ENCODE assay signal across 32 cellular contexts in genomic region chr10:14904864-14905263, GRCh38. TPM values are rescaled to one million over a fixed set of nuclear protein-coding genes. Genes with fewer than 3 reads are reported as not detected.
"Had no signal": no experiment of that assay in that cellular context is flagged by ENCODE, and none has a peak within 500 bp of the region (broad histone marks: within the 10 kb centered on the region; RNA-seq: fewer than 3 reads in every experiment).

No MANE protein-coding gene starts in this region.

- H3K27me3 Mint-ChIP-seq: activated CD4-positive, alpha-beta memory T cell treated with anti-CD3 and anti-CD28 coated beads, Interleukin-2, amount 10 ng/mL, durations not matched to agents 7 days and 5 days; activated CD4-positive, alpha-beta T cell treated with anti-CD3 and anti-CD28 coated beads, Interleukin-2, amount 10 ng/mL, durations not matched to agents 7 days and 5 days; activated naive CD4-positive, alpha-beta T cell treated with anti-CD3 and anti-CD28 coated beads, Interleukin-2, amount 50 U/mL, for 24 hours; activated naive CD8-positive, alpha-beta T cell treated with anti-CD3 and anti-CD28 coated beads for 36 hours; brain; T-cell had no signal

- H3K4me3 Mint-ChIP-seq: activated CD4-positive, alpha-beta memory T cell treated with anti-CD3 and anti-CD28 coated beads, Interleukin-2, amount 10 ng/mL, durations not matched to agents 7 days and 5 days; activated CD4-positive, alpha-beta T cell treated with anti-CD3 and anti-CD28 coated beads, Interleukin-2, amount 10 ng/mL, durations not matched to agents 7 days and 5 days; activated naive CD4-positive, alpha-beta T cell treated with anti-CD3 and anti-CD28 coated beads for 36 hours; activated naive CD4-positive, alpha-beta T cell treated with anti-CD3 and anti-CD28 coated beads, Interleukin-2, amount 50 U/mL, for 24 hours; activated naive CD8-positive, alpha-beta T cell treated with anti-CD3 and anti-CD28 coated beads for 36 hours; activated T-helper 1 cell treated with anti-CD3 and anti-CD28 coated beads, Interleukin-12 subunit alpha, Interleukin-12 subunit beta, Interleukin-2, Interleukin-4 antibody, amounts not matched to agents 30 ng/mL and 10 ng/mL and 1 ng/mL, durations not matched to agents 14 hours and 24 hours and 36 hours; brain; T-cell; T-helper 1 cell treated with Interleukin-12 subunit alpha and Interleukin-12 subunit beta and Interleukin-4 antibody, amounts not matched to agents 30 μg/mL and 1 μg/mL, for 36 hours had no signal

- H3K4me2 ChIP-seq: hepatocyte had no signal

- ATAC-seq: gastroesophageal sphincter, heart right ventricle had no signal

- DNase-seq: activated CD4-positive, alpha-beta memory T cell treated with anti-CD3 and anti-CD28 coated beads, Interleukin-2, amount 10 ng/mL, durations not matched to agents 7 days and 5 days; activated CD4-positive, alpha-beta T cell treated with anti-CD3 and anti-CD28 coated beads, Interleukin-2, amount 50 U/mL, for 4 hours; activated CD4-positive, CD25-positive, alpha-beta regulatory T cell; activated CD8-positive, alpha-beta memory T cell treated with anti-CD3 and anti-CD28 coated beads, Interleukin-2, amount 50 U/mL, for 48 hours; activated effector memory CD4-positive, alpha-beta T cell treated with anti-CD3 and anti-CD28 coated beads, Interleukin-2, amount 50 U/mL, for 16 hours; activated naive CD8-positive, alpha-beta T cell treated with anti-CD3 and anti-CD28 coated beads for 36 hours; activated T-cell treated with anti-CD3 and anti-CD28 coated beads, Interleukin-2, amount 50 U/mL, for 48 hours; cerebellar nuclear complex; colonic mucosa; effector CD8-positive, alpha-beta T cell; esophagus squamous epithelium; foreskin melanocyte; heart right ventricle had no signal

- H3K4me1 Mint-ChIP-seq: brain had no signal

- H3K4me3 ChIP-seq: ascending aorta, breast epithelium, cardiac muscle cell, colonic mucosa, esophagus squamous epithelium, gastroesophageal sphincter, heart right ventricle, hepatocyte had no signal

- H3K36me3 ChIP-seq: breast epithelium had no signal

- H3K27ac Mint-ChIP-seq: activated CD4-positive, alpha-beta memory T cell treated with anti-CD3 and anti-CD28 coated beads, Interleukin-2, amount 10 ng/mL, durations not matched to agents 7 days and 5 days; activated naive CD4-positive, alpha-beta T cell treated with anti-CD3 and anti-CD28 coated beads for 36 hours; activated naive CD4-positive, alpha-beta T cell treated with anti-CD3 and anti-CD28 coated beads, Interleukin-2, amount 50 U/mL, for 24 hours; activated naive CD8-positive, alpha-beta T cell treated with anti-CD3 and anti-CD28 coated beads for 36 hours; activated T-helper 1 cell treated with anti-CD3 and anti-CD28 coated beads, Interleukin-12 subunit alpha, Interleukin-12 subunit beta, Interleukin-2, Interleukin-4 antibody, amounts not matched to agents 30 ng/mL and 10 ng/mL and 1 ng/mL, durations not matched to agents 14 hours and 24 hours and 36 hours; activated T-helper 2 cell treated with anti-CD3 and anti-CD28 coated beads, Interferon-gamma antibody, Interleukin-2, Interleukin-4, amounts not matched to agents 10 μg/mL and 5 μg/mL and 100 μg/mL, durations not matched to agents 14 hours and 24 hours and 36 hours; brain; T-helper 1 cell treated with Interleukin-12 subunit alpha and Interleukin-12 subunit beta and Interleukin-4 antibody, amounts not matched to agents 30 μg/mL and 1 μg/mL, for 36 hours had no signal

- H3K27ac ChIP-seq: ascending aorta, breast epithelium, cardiac muscle cell, colonic mucosa, epithelial cell of prostate, esophagus squamous epithelium, gastroesophageal sphincter, heart right ventricle, hepatocyte had no signal

- H3K27me3 ChIP-seq: ascending aorta, breast epithelium, cardiac muscle cell, colonic mucosa, esophagus squamous epithelium, gastroesophageal sphincter, heart right ventricle, hepatocyte had no signal

- H3K4me1 ChIP-seq: ascending aorta, breast epithelium, colonic mucosa, esophagus squamous epithelium, gastroesophageal sphincter, heart right ventricle had no signal

- H3K9me3 ChIP-seq: ascending aorta, breast epithelium, colonic mucosa, esophagus squamous epithelium, gastroesophageal sphincter had no signal

- H3K9me3 Mint-ChIP-seq: activated naive CD4-positive, alpha-beta T cell treated with anti-CD3 and anti-CD28 coated beads, Interleukin-2, amount 50 U/mL, for 24 hours; activated T-helper 1 cell treated with anti-CD3 and anti-CD28 coated beads, Interleukin-12 subunit alpha, Interleukin-12 subunit beta, Interleukin-2, Interleukin-4 antibody, amounts not matched to agents 30 ng/mL and 10 ng/mL and 1 ng/mL, durations not matched to agents 14 hours and 24 hours and 36 hours; T-helper 1 cell treated with Interleukin-12 subunit alpha and Interleukin-12 subunit beta and Interleukin-4 antibody, amounts not matched to agents 30 μg/mL and 1 μg/mL, for 36 hours had no signal

RNA-seq across cellular contexts. Expression of gene SUV39H2, which starts 26.2 kb away (rescaled TPM):
- total RNA-seq: ascending aorta had no signal

RNA-seq across cellular contexts. Expression of gene MEIG1, which starts 54.3 kb away (rescaled TPM):
- total RNA-seq: ascending aorta, breast epithelium, cardiac muscle cell, dermis microvascular lymphatic vessel endothelial cell, endothelial cell of umbilical vein, fibroblast of villous mesenchyme, gastroesophageal sphincter, glomerular endothelial cell, hepatocyte, T-cell had no signal
- polyA plus RNA-seq: fibroblast of lung had no signal
